Comparison of ENCODE assay signal across 1 cellular context in the genomic region with DNA sequence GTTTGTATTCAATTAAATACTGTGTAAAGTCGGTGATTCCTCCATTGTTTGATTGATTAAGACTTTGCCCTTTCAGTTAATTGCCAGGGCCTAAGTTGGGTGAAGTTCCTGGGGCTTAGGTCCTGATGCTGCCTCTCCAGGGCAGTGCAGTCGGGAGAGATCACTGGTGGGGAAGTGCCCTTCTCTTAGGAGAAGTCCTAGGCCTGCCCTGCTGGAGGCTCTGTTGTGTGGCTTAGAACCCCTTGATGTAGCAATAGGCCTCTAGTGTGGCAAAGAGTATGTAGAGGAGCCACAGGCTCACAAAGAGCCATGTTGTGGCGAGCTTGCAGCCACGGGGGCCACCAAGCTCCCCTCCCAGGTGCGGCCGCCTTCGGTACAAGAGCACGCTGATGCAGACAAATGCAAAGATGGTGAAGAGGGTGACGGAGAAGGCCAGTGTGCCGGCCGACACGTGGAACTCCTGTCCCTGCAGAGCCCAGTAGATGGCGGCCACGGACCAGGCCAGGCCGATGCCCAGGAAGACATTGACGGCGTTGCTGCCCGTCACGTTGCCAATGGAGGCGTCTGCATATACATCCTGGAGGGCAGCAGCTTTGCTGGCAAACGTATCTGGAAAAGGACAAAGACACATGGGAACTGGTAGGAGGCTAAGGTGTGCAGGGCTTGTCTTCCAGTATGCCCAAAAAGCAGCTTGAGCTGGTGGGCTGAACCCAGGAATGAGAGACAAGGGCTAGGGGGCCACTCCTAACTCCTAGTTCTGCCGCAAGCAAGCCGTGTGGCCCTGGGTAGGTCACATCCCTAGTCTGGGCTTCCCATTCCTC.
TF ChIP-seq lines count a peak whose summit lies in the region.

No MANE protein-coding gene starts in this region.

TF ChIP-seq in HepG2, 621 proteins besides CTCF, POLR2A, EP300 and RAD21 (continued from another document and continues in another):
- TF ChIP-seq MXD1 (CRISPR knock-in tag; IDR thresholded peaks at IDR 0.05) (no peak), KAT8 (CRISPR knock-in tag; IDR thresholded peaks at IDR 0.05) (peak; percentile 80), NR3C1 (CRISPR knock-in tag; IDR thresholded peaks at IDR 0.05) (no peak), DDIT3 (CRISPR knock-in tag; IDR thresholded peaks at IDR 0.05) (no peak), RNF2 (conservative IDR thresholded peaks at IDR 0.05; ENCODE audit: low read depth) (0 out of 2 replicates have a peak, but pooled peaks have one; percentile 34), ZNF878 (CRISPR knock-in tag; IDR thresholded peaks at IDR 0.05) (no peak), ZNF33A (CRISPR knock-in tag; IDR thresholded peaks at IDR 0.05; ENCODE audit: borderline replicate concordance) (no peak), NCOA5 (CRISPR knock-in tag; IDR thresholded peaks at IDR 0.05) (no peak), ZNF124 (CRISPR knock-in tag; IDR thresholded peaks at IDR 0.05) (peak; percentile 83), ELF4 (CRISPR knock-in tag; IDR thresholded peaks at IDR 0.05; ENCODE audit: borderline replicate concordance) (no peak), FOXK2 (IDR thresholded peaks at IDR 0.05) (no peak), ZNF709 (CRISPR knock-in tag; IDR thresholded peaks at IDR 0.05) (peak; percentile 77), ETV6 (CRISPR knock-in tag; conservative IDR thresholded peaks at IDR 0.05) (no peak; the same call in 1 of the 2 replicates), NBN (conservative IDR thresholded peaks at IDR 0.05) (no peak), KLF13 (CRISPR knock-in tag; IDR thresholded peaks at IDR 0.05) (no peak), PATZ1 (CRISPR knock-in tag; IDR thresholded peaks at IDR 0.05) (peak; percentile 31; the same call in 1 of the 2 replicates), ZNF552 (CRISPR knock-in tag; IDR thresholded peaks at IDR 0.05; ENCODE audit: borderline replicate concordance) (no peak), WIZ (CRISPR knock-in tag; IDR thresholded peaks at IDR 0.05) (peak; percentile 85; the same call in 1 of the 2 replicates), PHF8 (CRISPR knock-in tag; IDR thresholded peaks at IDR 0.05) (no peak; the same call in none of the 2 replicates), ATM (IDR thresholded peaks at IDR 0.05; ENCODE audit: borderline replicate concordance) (no peak), ZNF468 (CRISPR knock-in tag; IDR thresholded peaks at IDR 0.05) (no peak), PHF5A (CRISPR knock-in tag; IDR thresholded peaks at IDR 0.05; ENCODE audit: low read depth, unreplicated experiment) (peak; percentile 75), PPARG (CRISPR knock-in tag; conservative IDR thresholded peaks at IDR 0.05) (peak; percentile 59), ZNF230 (CRISPR knock-in tag; IDR thresholded peaks at IDR 0.05) (peak; percentile 84), DNMT1 (CRISPR knock-in tag; IDR thresholded peaks at IDR 0.05) (no peak), ARID4A (CRISPR knock-in tag; IDR thresholded peaks at IDR 0.05; ENCODE audit: borderline replicate concordance) (peak; percentile 74; the same call in 1 of the 2 replicates), PCBP1 (IDR thresholded peaks at IDR 0.05; ENCODE audit: borderline replicate concordance, low read depth, low read length) (no peak), ZSCAN21 (CRISPR knock-in tag; IDR thresholded peaks at IDR 0.05; ENCODE audit: borderline replicate concordance) (peak; percentile 81; the same call in 1 of the 2 replicates), ZNF251 (CRISPR knock-in tag; IDR thresholded peaks at IDR 0.05) (0 out of 2 replicates have a peak, but pooled peaks have one; percentile 36), CBX1 (IDR thresholded peaks at IDR 0.05; ENCODE audit: low read depth) (peak; percentile 70), RFX3 (CRISPR knock-in tag; IDR thresholded peaks at IDR 0.05) (no peak), ZBTB25 (CRISPR knock-in tag; IDR thresholded peaks at IDR 0.05) (no peak), MYNN (CRISPR knock-in tag; IDR thresholded peaks at IDR 0.05; ENCODE audit: low read depth) (no peak; the same call in 1 of the 2 replicates), ZIK1 (CRISPR knock-in tag; IDR thresholded peaks at IDR 0.05; ENCODE audit: borderline replicate concordance, low read depth) (peak; percentile 71; the same call in 1 of the 2 replicates)
- TF ChIP-seq, protein P1, sequence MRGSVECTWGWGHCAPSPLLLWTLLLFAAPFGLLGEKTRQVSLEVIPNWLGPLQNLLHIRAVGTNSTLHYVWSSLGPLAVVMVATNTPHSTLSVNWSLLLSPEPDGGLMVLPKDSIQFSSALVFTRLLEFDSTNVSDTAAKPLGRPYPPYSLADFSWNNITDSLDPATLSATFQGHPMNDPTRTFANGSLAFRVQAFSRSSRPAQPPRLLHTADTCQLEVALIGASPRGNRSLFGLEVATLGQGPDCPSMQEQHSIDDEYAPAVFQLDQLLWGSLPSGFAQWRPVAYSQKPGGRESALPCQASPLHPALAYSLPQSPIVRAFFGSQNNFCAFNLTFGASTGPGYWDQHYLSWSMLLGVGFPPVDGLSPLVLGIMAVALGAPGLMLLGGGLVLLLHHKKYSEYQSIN (CRISPR knock-in tag; IDR thresholded peaks at IDR 0.05; ENCODE audit: borderline replicate concordance): no peak
- TF ChIP-seq, protein P2, sequence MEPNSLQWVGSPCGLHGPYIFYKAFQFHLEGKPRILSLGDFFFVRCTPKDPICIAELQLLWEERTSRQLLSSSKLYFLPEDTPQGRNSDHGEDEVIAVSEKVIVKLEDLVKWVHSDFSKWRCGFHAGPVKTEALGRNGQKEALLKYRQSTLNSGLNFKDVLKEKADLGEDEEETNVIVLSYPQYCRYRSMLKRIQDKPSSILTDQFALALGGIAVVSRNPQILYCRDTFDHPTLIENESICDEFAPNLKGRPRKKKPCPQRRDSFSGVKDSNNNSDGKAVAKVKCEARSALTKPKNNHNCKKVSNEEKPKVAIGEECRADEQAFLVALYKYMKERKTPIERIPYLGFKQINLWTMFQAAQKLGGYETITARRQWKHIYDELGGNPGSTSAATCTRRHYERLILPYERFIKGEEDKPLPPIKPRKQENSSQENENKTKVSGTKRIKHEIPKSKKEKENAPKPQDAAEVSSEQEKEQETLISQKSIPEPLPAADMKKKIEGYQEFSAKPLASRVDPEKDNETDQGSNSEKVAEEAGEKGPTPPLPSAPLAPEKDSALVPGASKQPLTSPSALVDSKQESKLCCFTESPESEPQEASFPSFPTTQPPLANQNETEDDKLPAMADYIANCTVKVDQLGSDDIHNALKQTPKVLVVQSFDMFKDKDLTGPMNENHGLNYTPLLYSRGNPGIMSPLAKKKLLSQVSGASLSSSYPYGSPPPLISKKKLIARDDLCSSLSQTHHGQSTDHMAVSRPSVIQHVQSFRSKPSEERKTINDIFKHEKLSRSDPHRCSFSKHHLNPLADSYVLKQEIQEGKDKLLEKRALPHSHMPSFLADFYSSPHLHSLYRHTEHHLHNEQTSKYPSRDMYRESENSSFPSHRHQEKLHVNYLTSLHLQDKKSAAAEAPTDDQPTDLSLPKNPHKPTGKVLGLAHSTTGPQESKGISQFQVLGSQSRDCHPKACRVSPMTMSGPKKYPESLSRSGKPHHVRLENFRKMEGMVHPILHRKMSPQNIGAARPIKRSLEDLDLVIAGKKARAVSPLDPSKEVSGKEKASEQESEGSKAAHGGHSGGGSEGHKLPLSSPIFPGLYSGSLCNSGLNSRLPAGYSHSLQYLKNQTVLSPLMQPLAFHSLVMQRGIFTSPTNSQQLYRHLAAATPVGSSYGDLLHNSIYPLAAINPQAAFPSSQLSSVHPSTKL (CRISPR knock-in tag; IDR thresholded peaks at IDR 0.05): peak; percentile 67
- TF ChIP-seq, protein P3, sequence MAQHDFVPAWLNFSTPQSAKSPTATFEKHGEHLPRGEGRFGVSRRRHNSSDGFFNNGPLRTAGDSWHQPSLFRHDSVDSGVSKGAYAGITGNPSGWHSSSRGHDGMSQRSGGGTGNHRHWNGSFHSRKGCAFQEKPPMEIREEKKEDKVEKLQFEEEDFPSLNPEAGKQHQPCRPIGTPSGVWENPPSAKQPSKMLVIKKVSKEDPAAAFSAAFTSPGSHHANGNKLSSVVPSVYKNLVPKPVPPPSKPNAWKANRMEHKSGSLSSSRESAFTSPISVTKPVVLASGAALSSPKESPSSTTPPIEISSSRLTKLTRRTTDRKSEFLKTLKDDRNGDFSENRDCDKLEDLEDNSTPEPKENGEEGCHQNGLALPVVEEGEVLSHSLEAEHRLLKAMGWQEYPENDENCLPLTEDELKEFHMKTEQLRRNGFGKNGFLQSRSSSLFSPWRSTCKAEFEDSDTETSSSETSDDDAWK (CRISPR knock-in tag; IDR thresholded peaks at IDR 0.05): no peak
- TF ChIP-seq, protein P4, sequence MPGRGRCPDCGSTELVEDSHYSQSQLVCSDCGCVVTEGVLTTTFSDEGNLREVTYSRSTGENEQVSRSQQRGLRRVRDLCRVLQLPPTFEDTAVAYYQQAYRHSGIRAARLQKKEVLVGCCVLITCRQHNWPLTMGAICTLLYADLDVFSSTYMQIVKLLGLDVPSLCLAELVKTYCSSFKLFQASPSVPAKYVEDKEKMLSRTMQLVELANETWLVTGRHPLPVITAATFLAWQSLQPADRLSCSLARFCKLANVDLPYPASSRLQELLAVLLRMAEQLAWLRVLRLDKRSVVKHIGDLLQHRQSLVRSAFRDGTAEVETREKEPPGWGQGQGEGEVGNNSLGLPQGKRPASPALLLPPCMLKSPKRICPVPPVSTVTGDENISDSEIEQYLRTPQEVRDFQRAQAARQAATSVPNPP (CRISPR knock-in tag; IDR thresholded peaks at IDR 0.05): no peak
- TF ChIP-seq, protein P5, sequence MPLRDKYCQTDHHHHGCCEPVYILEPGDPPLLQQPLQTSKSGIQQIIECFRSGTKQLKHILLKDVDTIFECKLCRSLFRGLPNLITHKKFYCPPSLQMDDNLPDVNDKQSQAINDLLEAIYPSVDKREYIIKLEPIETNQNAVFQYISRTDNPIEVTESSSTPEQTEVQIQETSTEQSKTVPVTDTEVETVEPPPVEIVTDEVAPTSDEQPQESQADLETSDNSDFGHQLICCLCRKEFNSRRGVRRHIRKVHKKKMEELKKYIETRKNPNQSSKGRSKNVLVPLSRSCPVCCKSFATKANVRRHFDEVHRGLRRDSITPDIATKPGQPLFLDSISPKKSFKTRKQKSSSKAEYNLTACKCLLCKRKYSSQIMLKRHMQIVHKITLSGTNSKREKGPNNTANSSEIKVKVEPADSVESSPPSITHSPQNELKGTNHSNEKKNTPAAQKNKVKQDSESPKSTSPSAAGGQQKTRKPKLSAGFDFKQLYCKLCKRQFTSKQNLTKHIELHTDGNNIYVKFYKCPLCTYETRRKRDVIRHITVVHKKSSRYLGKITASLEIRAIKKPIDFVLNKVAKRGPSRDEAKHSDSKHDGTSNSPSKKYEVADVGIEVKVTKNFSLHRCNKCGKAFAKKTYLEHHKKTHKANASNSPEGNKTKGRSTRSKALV (CRISPR knock-in tag; IDR thresholded peaks at IDR 0.05): no peak
